In the genomic region with DNA sequence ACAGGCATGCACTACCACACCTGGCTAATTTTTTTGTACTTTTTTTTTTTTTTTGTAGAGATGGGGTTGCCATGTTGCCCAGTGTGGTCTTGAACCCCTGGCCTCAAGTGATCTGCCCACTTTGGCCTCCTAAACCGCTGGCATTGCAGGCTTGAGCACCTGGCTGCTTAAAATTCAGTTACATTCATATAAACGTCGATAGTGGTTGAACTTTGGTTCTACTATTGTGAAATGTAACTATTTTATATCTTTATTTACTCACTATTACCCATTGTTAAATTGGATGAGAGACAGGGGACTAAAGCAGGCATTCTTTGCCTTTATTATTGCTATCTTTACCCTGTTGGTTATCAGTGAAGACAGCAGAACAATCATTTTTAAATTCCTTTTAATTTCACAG, we compare ENCODE assay signal across 24 cellular contexts.
"Had no signal": no experiment of that assay in that cellular context is flagged by ENCODE, and none has a peak within 500 bp of the region (broad histone marks: within the 10 kb centered on the region; RNA-seq: fewer than 3 reads in every experiment).

No MANE protein-coding gene starts in this region.

- H3K27ac Mint-ChIP-seq: mesothelial cell of epicardium; naive thymus-derived CD4-positive, alpha-beta T cell; nephron; neural progenitor cell; stimulated activated naive CD8-positive, alpha-beta T cell treated with anti-CD3 and anti-CD28 coated beads, Interleukin-15, amount 100 ng/mL, for 72 hours; type B pancreatic cell had no signal

- H3K4me2 ChIP-seq: neural progenitor cell, smooth muscle cell had no signal

- H3K27ac ChIP-seq: neural progenitor cell, parathyroid adenoma, psoas muscle, thyroid gland had no signal

- H3K27me3 Mint-ChIP-seq: naive thymus-derived CD4-positive, alpha-beta T cell; stimulated activated naive CD8-positive, alpha-beta T cell treated with anti-CD3 and anti-CD28 coated beads, Interleukin-15, amount 100 ng/mL, for 72 hours; type B pancreatic cell had no signal

- H3K9me3 ChIP-seq: gastrocnemius medialis, psoas muscle, thyroid gland had no signal

- H2AFZ ChIP-seq: neural progenitor cell, parathyroid adenoma had no signal

- H3K36me3 ChIP-seq: gastrocnemius medialis, neural progenitor cell, thyroid gland had no signal

- H3K36me3 Mint-ChIP-seq: mesothelial cell of epicardium had no signal

- H3K4me3 ChIP-seq: dorsolateral prefrontal cortex, gastrocnemius medialis, neural progenitor cell, psoas muscle, smooth muscle cell, thyroid gland had no signal

- H3K4me3 Mint-ChIP-seq: mesothelial cell of epicardium; naive thymus-derived CD4-positive, alpha-beta T cell; neural progenitor cell; stimulated activated naive CD8-positive, alpha-beta T cell treated with anti-CD3 and anti-CD28 coated beads, Interleukin-15, amount 100 ng/mL, for 72 hours; type B pancreatic cell had no signal

- ATAC-seq: gastrocnemius medialis; naive thymus-derived CD4-positive, alpha-beta T cell; psoas muscle; right cardiac atrium; stimulated activated naive CD8-positive, alpha-beta T cell treated with anti-CD3 and anti-CD28 coated beads, Interleukin-15, amount 100 ng/mL, for 72 hours had no signal

- H3K79me2 ChIP-seq: parathyroid adenoma had no signal

- H3K27me3 ChIP-seq: dorsolateral prefrontal cortex, gastrocnemius medialis, neural progenitor cell, thyroid gland had no signal

- DNase-seq: cerebellar nuclear complex; dorsolateral prefrontal cortex; effector CD4-positive, alpha-beta T cell; foreskin fibroblast; gastrocnemius medialis; head of caudate nucleus; kidney glomerular epithelial cell; mesenchymal stem cell; naive thymus-derived CD4-positive, alpha-beta T cell; psoas muscle; right cardiac atrium; stimulated activated CD4-positive, alpha-beta T cell treated with anti-CD3 and anti-CD28 coated beads, Interleukin-12 subunit alpha, Interleukin-12 subunit beta, amount 100 ng/mL, for 4 hours; stimulated activated CD4-positive, alpha-beta T cell treated with anti-CD3 and anti-CD28 coated beads, Interleukin-1b, Interleukin-23, amount 100 ng/mL, for 48 hours; stimulated activated CD4-positive, alpha-beta T cell treated with anti-CD3 and anti-CD28 coated beads, Interleukin-4, amount 100 ng/mL, for 1 hour; stimulated activated CD8-positive, alpha-beta memory T cell treated with anti-CD3 and anti-CD28 coated beads, Interleukin-4, amount 100 ng/mL, for 48 hours; stimulated activated naive CD4-positive, alpha-beta T cell; stimulated activated naive CD8-positive, alpha-beta T cell treated with anti-CD3 and anti-CD28 coated beads, Interleukin-15, amount 100 ng/mL, for 72 hours; thyroid gland had no signal

- H3K9me3 Mint-ChIP-seq: mesothelial cell of epicardium; naive thymus-derived CD4-positive, alpha-beta T cell; nephron; neural progenitor cell; stimulated activated naive CD8-positive, alpha-beta T cell treated with anti-CD3 and anti-CD28 coated beads, Interleukin-15, amount 100 ng/mL, for 72 hours; type B pancreatic cell had no signal
